ENCODE assay signal across 16 cellular contexts in the genomic region with DNA sequence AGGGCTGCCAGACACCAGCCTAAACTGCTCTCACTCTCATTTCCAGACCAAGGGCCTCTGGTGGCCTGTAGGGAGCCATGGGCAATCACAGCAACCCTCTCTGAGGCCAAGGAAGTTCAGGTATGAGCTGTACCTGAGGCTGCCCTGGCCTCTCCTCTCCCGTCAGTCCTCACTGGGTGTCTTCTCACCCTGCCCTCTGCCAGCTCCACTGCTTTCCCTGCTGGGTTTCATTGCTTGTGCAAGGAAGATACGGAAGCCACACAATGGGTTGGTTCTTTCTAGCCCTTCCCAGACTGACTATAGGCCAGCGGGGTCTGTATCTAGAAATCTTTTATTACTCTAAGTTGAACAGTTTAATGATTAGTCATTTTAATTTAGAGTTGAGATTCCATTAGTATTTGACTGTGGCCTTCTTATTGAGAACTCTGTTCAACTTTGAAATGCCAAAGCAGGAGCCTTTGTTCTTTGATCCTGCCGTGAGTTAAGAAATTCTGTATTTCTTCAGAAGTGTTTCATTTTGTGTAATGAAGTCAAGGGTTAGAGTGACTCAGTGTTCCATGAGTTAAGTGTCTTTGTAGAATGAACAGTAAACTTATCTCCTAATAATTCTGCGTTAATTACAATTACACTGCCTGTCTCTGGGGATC. TPM values are rescaled to one million over a fixed set of nuclear protein-coding genes. Genes with fewer than 3 reads are reported as not detected.
DNase-seq lines count a peak whose midpoint lies in the region; TF ChIP-seq lines count a peak whose summit lies in the region.
"Had no signal": no experiment of that assay in that cellular context is flagged by ENCODE, and none has a peak within 500 bp of the region (broad histone marks: within the 10 kb centered on the region; RNA-seq: fewer than 3 reads in every experiment).

No MANE protein-coding gene starts in this region.

- H3K4me1 ChIP-seq in hepatocyte (ENCODE audit: insufficient read depth), result peaks cover 7% of the 10 kb centered on the region
- H3K4me1 ChIP-seq: SJCRH30 had no signal

- POLR2A ChIA-PET in RWPE1 (lab: Yijun Ruan, JAX; ENCODE audit: low non-redundant PET), result no interaction called here

- no peaks in the 10 kb centered on the region for H3K9me2 ChIP-seq in hepatocyte (replicated peaks; ENCODE audit: insufficient read depth)

- no peaks in the 10 kb centered on the region for H3K27me3 ChIP-seq in hepatocyte
- H3K27me3 ChIP-seq: brain microvascular endothelial cell, heart left ventricle, right atrium auricular region, SJCRH30 had no signal

- H2AFZ ChIP-seq in hepatocyte, result no peak overlapping the region

- H3K4me3 ChIP-seq in hepatocyte (no peak overlapping the region), coronary artery (no peak overlapping the region)
- H3K4me3 ChIP-seq: heart left ventricle, right atrium auricular region, SJCRH30 had no signal

- H3K4me2 ChIP-seq in hepatocyte, result no peak overlapping the region

- intact Hi-C loops in posterior vena cava (cut with DNase I), result no loop called here

- WGBS in hepatocyte (ENCODE audit: low lambda C conversion rate, missing lambda C conversion rate), result 72% methylated on average over 5 of the region's 5 CpGs

- H3K9me3 ChIP-seq in hepatocyte (ENCODE audit: low read depth), result no peaks in the 10 kb centered on the region
- H3K9me3 ChIP-seq: heart left ventricle, right atrium auricular region, SJCRH30 had no signal

- H4K20me1 ChIP-seq in hepatocyte (ENCODE audit: insufficient read depth, poor library complexity, severe bottlenecking), result no peaks in the 10 kb centered on the region

- no peak for TF ChIP-seq CTCF in RWPE1 (conservative IDR thresholded peaks at IDR 0.05; ENCODE audit: low read depth)
- TF ChIP-seq CTCF in hepatocyte (IDR thresholded peaks at IDR 0.05; ENCODE audit: poor library complexity), result no peak
- TF ChIP-seq CTCF in coronary artery (IDR thresholded peaks at IDR 0.05), result no peak

- no peaks in the 10 kb centered on the region for H3K36me3 ChIP-seq in hepatocyte (replicated peaks; ENCODE audit: insufficient read depth, low read depth)
- H3K36me3 ChIP-seq: brain microvascular endothelial cell, right atrium auricular region, SJCRH30 had no signal

- peak overlapping the region; percentile 49 for H3K27ac ChIP-seq in RWPE1
- H3K27ac ChIP-seq in hepatocyte, result peak overlapping the region; percentile 62
- no peak overlapping the region for H3K27ac ChIP-seq in coronary artery
- H3K27ac ChIP-seq: brain microvascular endothelial cell, right atrium auricular region, SJCRH30 had no signal

- no peaks in the 10 kb centered on the region for H3K79me2 ChIP-seq in hepatocyte

- CTCF ChIA-PET in RWPE1 (lab: Yijun Ruan, JAX), result no interaction called here

- peak; percentile 3 for DNase-seq in HCEC 1CT
- no peak for DNase-seq in RWPE1 (ENCODE audit: low spot score)
- peak; percentile 37 for DNase-seq in hepatocyte (ENCODE audit: low spot score)
- peak; percentile 56 for DNase-seq in posterior vena cava (ENCODE audit: low spot score)
- no peak for DNase-seq in coronary artery (ENCODE audit: low spot score)
- DNase-seq in Kasumi-1 (lab: John Stamatoyannopoulos, UW), result no peak
- no peak for DNase-seq in activated CD4-positive, alpha-beta T cell treated with anti-CD3 and anti-CD28 coated beads, Interleukin-2, amount 50 U/mL, for 48 hours
- DNase-seq: activated CD8-positive, alpha-beta memory T cell treated with anti-CD3 and anti-CD28 coated beads, Interleukin-2, amount 10 ng/mL, durations not matched to agents 7 days and 5 days; activated naive CD4-positive, alpha-beta T cell treated with anti-CD3 and anti-CD28 coated beads for 36 hours; AML-193; brain microvascular endothelial cell; heart left ventricle; NCI-H1694 treated with DMSO at 0.1 percent for 48 hours; NCI-H226; SJCRH30 had no signal

RNA-seq across cellular contexts. Expression of gene C3orf62, which starts 16.2 kb away (rescaled TPM):
- 1.8 and 4.5 TPM in 2 replicates for total RNA-seq in hepatocyte
- 2.8 and 3.3 TPM in 2 replicates for polyA plus RNA-seq in hepatocyte
- total RNA-seq in posterior vena cava, result 1 to 10 TPM; 2.6 to 3.3 TPM

Comparison
In these comparisons a context has a peak if more than half of its experiments do, and no peak if none do; other contexts are left out.
1. DNase-seq: peak in HCEC 1CT (single experiment), hepatocyte (single experiment) and posterior vena cava (single experiment); none in RWPE1 (single experiment), coronary artery (single experiment), Kasumi-1 (0 of 2) and activated CD4-positive, alpha-beta T cell treated with anti-CD3 and anti-CD28 coated beads, Interleukin-2, amount 50 U/mL, for 48 hours (0 of 2).
2. H3K27ac ChIP-seq: peak in RWPE1 (single experiment) and hepatocyte (single experiment); none in coronary artery (0 of 2).